ENCODE assay signal across 8 cellular contexts in genomic region chrX:48573690-48574269, GRCh38. TPM values are rescaled to one million over a fixed set of nuclear protein-coding genes. Genes with fewer than 3 reads are reported as not detected.
DNase-seq lines count a peak whose midpoint lies in the region; ATAC-seq and TF ChIP-seq lines count a peak whose summit lies in the region.

No MANE protein-coding gene starts in this region.

- H3K4me1 Mint-ChIP-seq in activated T-helper 1 cell treated with anti-CD3 and anti-CD28 coated beads, Interleukin-12 subunit alpha, Interleukin-12 subunit beta, Interleukin-2, Interleukin-4 antibody, amounts not matched to agents 30 ng/mL and 10 ng/mL and 1 ng/mL, durations not matched to agents 14 hours and 24 hours and 36 hours (ENCODE audit: low read depth) = peaks cover 19% of the 10 kb centered on the region

- no peaks in the 10 kb centered on the region for H3K4me1 ChIP-seq in cardiac muscle cell (ENCODE audit: low read depth)
- H3K4me1 ChIP-seq in prostate gland (replicated peaks) = no peaks in the 10 kb centered on the region

- H3K27me3 ChIP-seq in cardiac muscle cell = no peaks in the 10 kb centered on the region
- H3K27me3 ChIP-seq in prostate gland (replicated peaks; ENCODE audit: insufficient read depth) = no peaks in the 10 kb centered on the region

- peaks cover 28% of the 10 kb centered on the region for H3K36me3 Mint-ChIP-seq in activated T-helper 1 cell treated with anti-CD3 and anti-CD28 coated beads, Interleukin-12 subunit alpha, Interleukin-12 subunit beta, Interleukin-2, Interleukin-4 antibody, amounts not matched to agents 30 ng/mL and 10 ng/mL and 1 ng/mL, durations not matched to agents 14 hours and 24 hours and 36 hours (ENCODE audit: low read depth)

- TF ChIP-seq CTCF in cardiac muscle cell (IDR thresholded peaks at IDR 0.05; ENCODE audit: low read depth, low read length) (no peak), prostate gland (IDR thresholded peaks at IDR 0.05) (no peak)

- peaks cover 18% of the 10 kb centered on the region for H3K36me3 ChIP-seq in cardiac muscle cell
- H3K36me3 ChIP-seq in prostate gland = no peaks in the 10 kb centered on the region

- ATAC-seq in GM18907 (IDR thresholded peaks at IDR 0.05; ENCODE audit: unreplicated experiment) = no peak

- H3K27ac ChIP-seq in cardiac muscle cell (peak overlapping the region; percentile 99), prostate gland (peak overlapping the region; percentile 97)

- H3K9me3 Mint-ChIP-seq in activated T-helper 1 cell treated with anti-CD3 and anti-CD28 coated beads, Interleukin-12 subunit alpha, Interleukin-12 subunit beta, Interleukin-2, Interleukin-4 antibody, amounts not matched to agents 30 ng/mL and 10 ng/mL and 1 ng/mL, durations not matched to agents 14 hours and 24 hours and 36 hours = no peaks in the 10 kb centered on the region

- H3K9me3 ChIP-seq in cardiac muscle cell (ENCODE audit: low read depth) (no peaks in the 10 kb centered on the region), prostate gland (no peaks in the 10 kb centered on the region)

- intact Hi-C loops in activated T-helper 1 cell treated with anti-CD3 and anti-CD28 coated beads, Interleukin-12 subunit alpha, Interleukin-12 subunit beta, Interleukin-2, Interleukin-4 antibody, amounts not matched to agents 30 ng/mL and 10 ng/mL and 1 ng/mL, durations not matched to agents 14 hours and 24 hours and 36 hours (cut with micrococcal nuclease) = loop anchor here (1.0 kb wide), 5 partner anchors 24 to 97 kb away; partner anchors contain the start of genes EBP, FTSJ1, PORCN and TBC1D25
- intact Hi-C loops in prostate gland (cut with DNase I) = no loop called here

- H3K27ac Mint-ChIP-seq in activated T-helper 1 cell treated with anti-CD3 and anti-CD28 coated beads, Interleukin-12 subunit alpha, Interleukin-12 subunit beta, Interleukin-2, Interleukin-4 antibody, amounts not matched to agents 30 ng/mL and 10 ng/mL and 1 ng/mL, durations not matched to agents 14 hours and 24 hours and 36 hours = peak overlapping the region; percentile 100

- H3K4me3 Mint-ChIP-seq in activated T-helper 1 cell treated with anti-CD3 and anti-CD28 coated beads, Interleukin-12 subunit alpha, Interleukin-12 subunit beta, Interleukin-2, Interleukin-4 antibody, amounts not matched to agents 30 ng/mL and 10 ng/mL and 1 ng/mL, durations not matched to agents 14 hours and 24 hours and 36 hours = peak overlapping the region; percentile 99

- DNase-seq in NCI-H1694 (lab: John Stamatoyannopoulos, UW) (peak; percentile 8), NCI-H1694 treated with DMSO at 0.1 percent for 48 hours (lab: John Stamatoyannopoulos, UW) (no peak), NCI-H2171 (lab: John Stamatoyannopoulos, UW) (peak; percentile 50), cardiac muscle cell (ENCODE audit: low read depth in 1 of 2, low spot score in 1 of 2) (peak in 1 of 2 donors; percentile 68), prostate gland (ENCODE audit: low spot score) (no peak), UCSD-AML1 (lab: John Stamatoyannopoulos, UW; ENCODE audit: unreplicated experiment) (no peak)
- no peak for DNase-seq in activated T-helper 1 cell treated with anti-CD3 and anti-CD28 coated beads, Interleukin-12 subunit alpha, Interleukin-12 subunit beta, Interleukin-2, Interleukin-4 antibody, amounts not matched to agents 30 ng/mL and 10 ng/mL and 1 ng/mL, durations not matched to agents 14 hours and 24 hours and 36 hours (ENCODE audit: low spot score)

- WGBS in prostate gland = 32% methylated on average over 19 of the region's 19 CpGs

- no peak for TF ChIP-seq POLR2A in prostate gland (IDR thresholded peaks at IDR 0.05)

- H3K4me3 ChIP-seq in cardiac muscle cell (peak overlapping the region; percentile 83), prostate gland (peak overlapping the region; percentile 55 to 62)

- no peaks in the 10 kb centered on the region for H3K27me3 Mint-ChIP-seq in activated T-helper 1 cell treated with anti-CD3 and anti-CD28 coated beads, Interleukin-12 subunit alpha, Interleukin-12 subunit beta, Interleukin-2, Interleukin-4 antibody, amounts not matched to agents 30 ng/mL and 10 ng/mL and 1 ng/mL, durations not matched to agents 14 hours and 24 hours and 36 hours (ENCODE audit: insufficient read depth)

RNA-seq across cellular contexts. Expression of gene RBM3, which starts 0.5 kb away (rescaled TPM):
- 318 and 338 TPM in 2 replicates for total RNA-seq in activated T-helper 1 cell treated with anti-CD3 and anti-CD28 coated beads, Interleukin-12 subunit alpha, Interleukin-12 subunit beta, Interleukin-2, Interleukin-4 antibody, amounts not matched to agents 30 ng/mL and 10 ng/mL and 1 ng/mL, durations not matched to agents 14 hours and 24 hours and 36 hours
- total RNA-seq in cardiac muscle cell = 47.8 and 70.8 TPM in 2 replicates
- 45.2 and 65.7 TPM in 2 replicates for polyA plus RNA-seq in cardiac muscle cell
- 100 to 1,000 TPM; 155 to 169 TPM for total RNA-seq in prostate gland

RNA-seq across cellular contexts. Expression of gene WDR13, which starts 23.5 kb away (rescaled TPM):
- 36.3 and 36.5 TPM in 2 replicates for total RNA-seq in activated T-helper 1 cell treated with anti-CD3 and anti-CD28 coated beads, Interleukin-12 subunit alpha, Interleukin-12 subunit beta, Interleukin-2, Interleukin-4 antibody, amounts not matched to agents 30 ng/mL and 10 ng/mL and 1 ng/mL, durations not matched to agents 14 hours and 24 hours and 36 hours
- total RNA-seq in cardiac muscle cell = 151 and 205 TPM in 2 replicates
- polyA plus RNA-seq in cardiac muscle cell = 150 and 168 TPM in 2 replicates
- 100 to 1,000 TPM; 102 to 190 TPM for total RNA-seq in prostate gland

RNA-seq across cellular contexts. Expression of gene TBC1D25, which starts 34.3 kb away (rescaled TPM):
- total RNA-seq in activated T-helper 1 cell treated with anti-CD3 and anti-CD28 coated beads, Interleukin-12 subunit alpha, Interleukin-12 subunit beta, Interleukin-2, Interleukin-4 antibody, amounts not matched to agents 30 ng/mL and 10 ng/mL and 1 ng/mL, durations not matched to agents 14 hours and 24 hours and 36 hours = 13.5 and 16.0 TPM in 2 replicates
- total RNA-seq in cardiac muscle cell (11.0 and 17.5 TPM in 2 replicates), prostate gland (10 to 100 TPM in 1 of 2 donors, 1 to 10 TPM in 1; 8.9 to 21.9 TPM)
- polyA plus RNA-seq in cardiac muscle cell = 9.9 and 18.1 TPM in 2 replicates

RNA-seq across cellular contexts. Expression of gene EBP, which starts 52.2 kb away (rescaled TPM):
- 164 and 178 TPM in 2 replicates for total RNA-seq in activated T-helper 1 cell treated with anti-CD3 and anti-CD28 coated beads, Interleukin-12 subunit alpha, Interleukin-12 subunit beta, Interleukin-2, Interleukin-4 antibody, amounts not matched to agents 30 ng/mL and 10 ng/mL and 1 ng/mL, durations not matched to agents 14 hours and 24 hours and 36 hours
- total RNA-seq in cardiac muscle cell (74.5 and 141 TPM in 2 replicates), prostate gland (10 to 100 TPM; 37.8 to 46.9 TPM)
- 100 and 159 TPM in 2 replicates for polyA plus RNA-seq in cardiac muscle cell

Comparison
In these comparisons a context has a peak if more than half of its experiments do, and no peak if none do; other contexts are left out.
1. DNase-seq: peak in NCI-H1694 (single experiment) and NCI-H2171 (single experiment); none in NCI-H1694 treated with DMSO at 0.1 percent for 48 hours (single experiment), activated T-helper 1 cell treated with anti-CD3 and anti-CD28 coated beads, Interleukin-12 subunit alpha, Interleukin-12 subunit beta, Interleukin-2, Interleukin-4 antibody, amounts not matched to agents 30 ng/mL and 10 ng/mL and 1 ng/mL, durations not matched to agents 14 hours and 24 hours and 36 hours (single experiment), prostate gland (single experiment) and UCSD-AML1 (single experiment).